In genomic region chr9:121972501-121972981, GRCh38 we compare ENCODE assay signal across 8 cellular contexts.
DNase-seq lines count a peak whose midpoint lies in the region; ATAC-seq and TF ChIP-seq lines count a peak whose summit lies in the region.

No MANE protein-coding gene starts in this region.

- H3K9me3 Mint-ChIP-seq in H9: peaks cover 9 to 12% of the 10 kb centered on the region in 2 experiments

- no peak overlapping the region for H2BK5ac ChIP-seq in H9 (ENCODE audit: insufficient read length, low read length)

- TF ChIP-seq CTCF in RWPE1 (conservative IDR thresholded peaks at IDR 0.05; ENCODE audit: low read depth): no peak
- no peak for TF ChIP-seq CTCF in lung (IDR thresholded peaks at IDR 0.05; ENCODE audit: control extremely low read depth, extremely low read depth)
- TF ChIP-seq CTCF in H9 (conservative IDR thresholded peaks at IDR 0.05): no peak

- H4K20me1 ChIP-seq in H9 (ENCODE audit: control insufficient read depth, insufficient read depth, insufficient read length): no peaks in the 10 kb centered on the region

- H3K4me2 ChIP-seq in H9 (ENCODE audit: insufficient read depth, insufficient read length, low read length): no peak overlapping the region

- peaks cover 0 to 4% of the 10 kb centered on the region in 2 donors for H3K36me3 ChIP-seq in lung (ENCODE audit: control insufficient read depth in 2 of 2, insufficient read depth in 2 of 2, low read length in 2 of 2)

- no peaks in the 10 kb centered on the region for H3K23me2 ChIP-seq in H9 (ENCODE audit: insufficient read length, low read depth, low read length, poor library complexity, severe bottlenecking)

- H3K36me3 Mint-ChIP-seq in H9 (ENCODE audit: insufficient read depth in 1 of 3, low read depth in 3 of 3): peaks cover 3 to 6% (median 4%) of the 10 kb centered on the region in 3 experiments; a peak in 6 of 7 replicates

- 69 to 94% methylated on average over 7 of the region's 7 CpGs for WGBS in lung, 2 donors
- no CpG with 5 or more reads among the region's 7 CpGs for WGBS in H9 (ENCODE audit: extremely low coverage, insufficient read length, low lambda C conversion rate)

- H2BK120ac ChIP-seq in H9 (ENCODE audit: low read depth, low read length, poor library complexity, severe bottlenecking): no peak overlapping the region

- ATAC-seq in HG02852 (IDR thresholded peaks at IDR 0.05; ENCODE audit: unreplicated experiment) (peak; percentile 57), lung (ENCODE audit: insufficient read depth, low FRiP score) (peak; percentile 77)

- H3K9ac ChIP-seq in H9 (ENCODE audit: extremely low read depth, insufficient read length, low read length): no peak overlapping the region

- no peak overlapping the region for H3K18ac ChIP-seq in H9 (ENCODE audit: insufficient read length, low read depth, low read length)

- no peak overlapping the region for H3T11ph ChIP-seq in H9 (ENCODE audit: low read length)

- H3K27ac ChIP-seq in RWPE1: peak overlapping the region; percentile 84
- peak overlapping the region in 1 of 2 donors; percentile 70 for H3K27ac ChIP-seq in lung (ENCODE audit: low read depth in 1 of 2, low read length in 1 of 2)
- no peak overlapping the region for H3K27ac ChIP-seq in H9 (ENCODE audit: insufficient read length, low read depth, low read length)

- no peak overlapping the region; a peak in 1 of 7 replicates for H3K27ac Mint-ChIP-seq in H9

- H2BK20ac ChIP-seq in H9 (ENCODE audit: low read depth, low read length, poor library complexity, severe bottlenecking): no peak overlapping the region

- H3K4me3 Mint-ChIP-seq in H9: no peak overlapping the region

- no peak overlapping the region for H3K4me3 ChIP-seq in lung

- H4K8ac ChIP-seq in H9 (replicated peaks; ENCODE audit: insufficient read length, low read depth, low read length): no peak overlapping the region

- no peak overlapping the region for H2BK12ac ChIP-seq in H9 (ENCODE audit: insufficient read length, low read depth, low read length)

- no peak overlapping the region for H2AFZ ChIP-seq in H9 (ENCODE audit: low read length)

- peaks cover 0 to 8% of the 10 kb centered on the region in 2 experiments; a peak in 2 of 4 replicates for H3K4me1 Mint-ChIP-seq in H9

- H3K79me2 ChIP-seq in H9 (ENCODE audit: insufficient read depth, low read length): no peaks in the 10 kb centered on the region

- no peak overlapping the region for H3K56ac ChIP-seq in H9 (ENCODE audit: insufficient read length, low read depth, low read length)

- H3K23ac ChIP-seq in H9 (ENCODE audit: insufficient read length, low read depth, low read length): no peak overlapping the region

- H4K91ac ChIP-seq in H9 (ENCODE audit: insufficient read length, low read depth, low read length): no peak overlapping the region

- CTCF ChIA-PET in RWPE1 (lab: Yijun Ruan, JAX): interaction anchor here (0.6 to 0.7 kb wide), 4 partner anchors 94 to 449 kb away, joined by 3 to 5 read pairs (median 3); no protein-coding TSS in a partner anchor

- no peaks in the 10 kb centered on the region for H3K79me1 ChIP-seq in H9 (ENCODE audit: insufficient read depth, low read depth, low read length, poor library complexity, severe bottlenecking)

- no peaks in the 10 kb centered on the region for H3K27me3 ChIP-seq in lung (ENCODE audit: control insufficient read depth, insufficient read depth)
- no peaks in the 10 kb centered on the region for H3K27me3 ChIP-seq in H9 (ENCODE audit: insufficient read depth, low read length)

- peak; percentile 44 for DNase-seq in GM04504 (ENCODE audit: low read depth)
- peak; percentile 95 for DNase-seq in RWPE1 (ENCODE audit: low spot score)
- DNase-seq in lung (ENCODE audit: low spot score): peak; percentile 89
- no peak for DNase-seq in H9
- DNase-seq in foreskin melanocyte: no peak
- DNase-seq in NOMO-1 (lab: John Stamatoyannopoulos, UW; ENCODE audit: unreplicated experiment in 2 of 2): no peak
- no peak for DNase-seq in SIG-M5 treated with dmso at 0.1 percent for 504 hours (lab: John Stamatoyannopoulos, UW; ENCODE audit: unreplicated experiment)

- H3K4ac ChIP-seq in H9 (ENCODE audit: low read depth, low read length): no peak overlapping the region

- H3K14ac ChIP-seq in H9 (ENCODE audit: insufficient read depth, low read length): no peak overlapping the region; the same call in 1 of the 2 replicates

- H2BK15ac ChIP-seq in H9 (ENCODE audit: low read depth, low read length): no peak overlapping the region

- no peak overlapping the region for H2AK5ac ChIP-seq in H9 (ENCODE audit: insufficient read length, low read length)

- H3K9me3 ChIP-seq in lung (ENCODE audit: control insufficient read depth in 2 of 2, insufficient read depth in 1 of 2, low read length in 1 of 2) (no peaks in the 10 kb centered on the region), H9 (ENCODE audit: control insufficient read depth, low read depth, low read length) (no peaks in the 10 kb centered on the region)

- POLR2A ChIA-PET in RWPE1 (lab: Yijun Ruan, JAX; ENCODE audit: low non-redundant PET): no interaction called here

- H4K5ac ChIP-seq in H9 (ENCODE audit: insufficient read length, low read depth, low read length): no peak overlapping the region

- H3K4me1 ChIP-seq in lung (ENCODE audit: control insufficient read depth in 2 of 2, insufficient read depth in 2 of 2, low read length in 2 of 2): peaks cover 0 to 4% of the 10 kb centered on the region in 2 donors
- H3K4me1 ChIP-seq in H9 (ENCODE audit: insufficient read depth, low read length): no peaks in the 10 kb centered on the region; the same call in 1 of the 2 replicates

- H3K27me3 Mint-ChIP-seq in H9 (ENCODE audit: low read depth): peaks cover 4% of the 10 kb centered on the region

Comparison
In these comparisons a context has a peak if more than half of its experiments do, and no peak if none do; other contexts are left out.
1. DNase-seq: peak in GM04504 (single experiment), RWPE1 (single experiment) and lung (single experiment); none in H9 (single experiment), foreskin melanocyte (single experiment), NOMO-1 (0 of 2) and SIG-M5 treated with dmso at 0.1 percent for 504 hours (single experiment).